Comparison of ENCODE assay signal across 8 cellular contexts in the genomic region with DNA sequence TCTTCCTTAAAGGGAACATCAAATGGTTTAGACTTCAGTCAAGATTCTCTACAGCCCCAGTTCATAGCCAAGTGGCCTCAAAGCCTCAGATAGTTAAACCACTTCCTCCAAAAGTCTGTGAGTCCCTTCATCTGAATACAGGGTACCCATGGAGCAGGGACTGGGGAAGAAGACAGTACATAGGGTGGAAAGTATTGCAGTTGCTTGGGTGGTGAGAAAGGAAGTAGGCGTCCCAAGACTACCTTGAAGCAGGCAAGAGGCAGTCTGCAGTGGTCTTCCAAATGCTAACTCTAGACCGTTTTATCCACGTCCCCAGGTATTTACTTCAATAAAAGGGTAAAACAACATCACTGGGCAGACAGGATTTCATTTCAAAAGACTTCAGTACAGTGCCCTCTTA. TPM values are rescaled to one million over a fixed set of nuclear protein-coding genes. Genes with fewer than 3 reads are reported as not detected.
DNase-seq lines count a peak whose midpoint lies in the region; ATAC-seq, FAIRE-seq and TF ChIP-seq lines count a peak whose summit lies in the region.
"Had no signal": no experiment of that assay in that cellular context is flagged by ENCODE, and none has a peak within 500 bp of the region (broad histone marks: within the 10 kb centered on the region; RNA-seq: fewer than 3 reads in every experiment).

No MANE protein-coding gene starts in this region.

- H3K27ac Mint-ChIP-seq in naive B cell: peak overlapping the region in 5 of 6 donors; percentile 79 to 99 (median 89)

- no peaks in the 10 kb centered on the region for H3K9me2 ChIP-seq in PC-3 (replicated peaks; ENCODE audit: low read length)

- peaks cover 18% of the 10 kb centered on the region for H3K4me1 ChIP-seq in PC-3 (ENCODE audit: insufficient read depth, low read length)

- H3K79me2 ChIP-seq in PC-3 (ENCODE audit: low read length): peaks cover 33% of the 10 kb centered on the region

- DNase-seq in GM18507 (ENCODE audit: extremely low spot score, insufficient read length, low read depth) (no peak), PC-3 (no peak), caudate nucleus (lab: John Stamatoyannopoulos, UW) (peak in 1 of 61 donors; percentile 17), naive B cell (no peak), NCI-H1105 (lab: John Stamatoyannopoulos, UW) (no peak)

- peak overlapping the region; percentile 28 for H3K27ac ChIP-seq in PC-3 (ENCODE audit: low read length)
- peak overlapping the region; percentile 85 for H3K27ac ChIP-seq in caudate nucleus (ENCODE audit: low read depth, low read length)

- no peak for TF ChIP-seq CTCF in PC-3 (conservative IDR thresholded peaks at IDR 0.05; ENCODE audit: low read depth, low read length)

- POLR2A ChIA-PET in PC-3 (lab: Charles Lee; ENCODE audit: unreplicated experiment): interaction anchor here (0.5 kb wide), 1 partner anchor 128 kb away, joined by 18 read pairs; no protein-coding TSS in a partner anchor

- peaks cover 42 to 47% (median 44%) of the 10 kb centered on the region in 3 donors for H3K4me1 Mint-ChIP-seq in naive B cell

- no TSS peak for BruUV-seq in PC-3 (replicated peaks; lab: Mats Ljungman, UMichigan)

- peak overlapping the region; percentile 87 to 99 (median 94) for H3K4me3 Mint-ChIP-seq in naive B cell

- no peak for ATAC-seq in PC-3
- no peak for ATAC-seq in naive B cell (ENCODE audit: low read depth in 2 of 2)
- ATAC-seq in HG02623 (IDR thresholded peaks at IDR 0.05; ENCODE audit: unreplicated experiment): no peak
- no peak for ATAC-seq in GM18870 (IDR thresholded peaks at IDR 0.05; ENCODE audit: unreplicated experiment)

- no peaks in the 10 kb centered on the region for H3K27me3 ChIP-seq in PC-3 (ENCODE audit: low read length)

- H3K9me3 Mint-ChIP-seq in naive B cell: peaks cover 0 to 1% (median 0%) of the 10 kb centered on the region in 7 donors

- 0 out of 2 replicates have a peak overlapping the region, but pooled peaks have one; percentile 8 for H2AFZ ChIP-seq in PC-3 (ENCODE audit: low read length)

- 0 out of 2 replicates have a peak, but pooled peaks cover 5% of the 10 kb centered on the region for H4K20me1 ChIP-seq in PC-3 (ENCODE audit: low read length)

- H3K36me3 ChIP-seq in PC-3 (ENCODE audit: low read depth, low read length): no peaks in the 10 kb centered on the region

- CTCF ChIA-PET in PC-3 (lab: Charles Lee): interaction anchor here (0.6 kb wide), 1 partner anchor 73 kb away, joined by 3 read pairs; no protein-coding TSS in a partner anchor

- H3K9me3 ChIP-seq in PC-3 (ENCODE audit: low read length): no peaks in the 10 kb centered on the region

- H3K4me3 ChIP-seq in PC-3 (ENCODE audit: low read length): peak overlapping the region; percentile 71

- intact Hi-C loops in PC-3 (cut with micrococcal nuclease): loop anchor here (1.0 to 5.0 kb wide), 5 partner anchors 56 to 172 kb away; no protein-coding TSS in a partner anchor

- no peaks in the 10 kb centered on the region for H3K27me3 Mint-ChIP-seq in naive B cell

- no peaks in the 10 kb centered on the region for H3K36me3 Mint-ChIP-seq in naive B cell

- peak overlapping the region; percentile 88 for H3K4me2 ChIP-seq in PC-3 (ENCODE audit: low read length)

- 0 out of 2 replicates have a peak overlapping the region, but pooled peaks have one; percentile 48 for H3K9ac ChIP-seq in PC-3 (ENCODE audit: low read length)

- H3F3A ChIP-seq in PC-3 (ENCODE audit: low read length, unreplicated experiment): no peaks in the 10 kb centered on the region

- peak; percentile 78 for FAIRE-seq in GM18507 (lab: Jason Lieb, UNC)
- FAIRE-seq: TTC549 had no signal

RNA-seq across cellular contexts. Expression of gene FYN, which starts 2.0 kb away (rescaled TPM):
- total RNA-seq in PC-3 (2014; rRNA removed): 27.6 and 57.4 TPM in 2 replicates
- polyA plus RNA-seq in naive B cell (ENCODE audit: low read depth in 6 of 6): 10 to 100 TPM; 53.1 to 94.5 (median 78.7) TPM
